8 cellular contexts compared by ENCODE assay signal in genomic region chr20:63864978-63865640, GRCh38. TPM values are rescaled to one million over a fixed set of nuclear protein-coding genes. Genes with fewer than 3 reads are reported as not detected.
A peak's percentile ranks its signal among the peaks of the same experiment; 100 is the strongest.
DNase-seq lines count a peak whose midpoint lies in the region; ATAC-seq lines count a peak whose summit lies in the region.

TSS of gene TPD52L2 (plus strand) at chr20:63865270. CDS start at chr20:63865366, 96 bp downstream.

- ATAC-seq in GM21367 (IDR thresholded peaks at IDR 0.05; ENCODE audit: unreplicated experiment) = peak; percentile 54
- ATAC-seq in activated CD8-positive, alpha-beta memory T cell treated with anti-CD3 and anti-CD28 coated beads, Interleukin-2, amount 10 ng/mL, durations not matched to agents 7 days and 5 days = peak; percentile 91

- peak within 1 kb of the TSS; percentile 30 to 97 for H3K14ac ChIP-seq in mesenchymal stem cell (ENCODE audit: low read length in 2 of 2)

- H3K27me3 ChIP-seq in NT2/D1 (ENCODE audit: insufficient read depth, insufficient read length) (no peaks in the 10 kb centered on the region), endocrine pancreas (ENCODE audit: control insufficient read depth, insufficient read depth, low read length) (no peaks in the 10 kb centered on the region), mesenchymal stem cell (ENCODE audit: control insufficient read depth in 1 of 2, insufficient read depth in 1 of 2, low read length in 2 of 2) (no peaks in the 10 kb centered on the region)

- H3K4ac ChIP-seq in mesenchymal stem cell (ENCODE audit: low read depth in 1 of 2, low read length in 2 of 2) = peak within 1 kb of the TSS; percentile 72 to 98

- peak within 1 kb of the TSS; percentile 90 for H3K27ac ChIP-seq in mesenchymal stem cell (ENCODE audit: low read length, poor library complexity, severe bottlenecking)

- peak within 1 kb of the TSS in 1 of 2 experiments; percentile 50 for H2BK12ac ChIP-seq in mesenchymal stem cell (ENCODE audit: low read length in 2 of 2)

- DNase-seq in COLO829 (ENCODE audit: low spot score) (peak; percentile 97), HUDEP-2 (lab: John Stamatoyannopoulos, UW; ENCODE audit: unreplicated experiment in 76 of 76) (peak in 75 of 76 experiments; percentile 25 to 99 (median 95)), NT2/D1 (ENCODE audit: low read depth, low spot score) (peak; percentile 99), mesenchymal stem cell (peak; percentile 98)
- DNase-seq in activated CD8-positive, alpha-beta memory T cell treated with anti-CD3 and anti-CD28 coated beads, Interleukin-2, amount 10 ng/mL, durations not matched to agents 7 days and 5 days = peak; percentile 99
- peak; percentile 94 for DNase-seq in stimulated activated CD8-positive, alpha-beta memory T cell treated with anti-CD3 and anti-CD28 coated beads, Interleukin-12 subunit alpha, Interleukin-12 subunit beta, amount 100 ng/mL, for 4 hours (ENCODE audit: low read depth)

- H4K91ac ChIP-seq in mesenchymal stem cell (ENCODE audit: low read length) = peak within 1 kb of the TSS; percentile 97

- peak within 1 kb of the TSS; percentile 89 for H2BK15ac ChIP-seq in mesenchymal stem cell (ENCODE audit: low read depth, poor library complexity, severe bottlenecking)

- H3K23ac ChIP-seq in mesenchymal stem cell (ENCODE audit: low read length in 2 of 2) = peak within 1 kb of the TSS in 1 of 2 experiments; percentile 85

- peak within 1 kb of the TSS; percentile 94 for H2BK120ac ChIP-seq in mesenchymal stem cell (ENCODE audit: low read depth, low read length)

- H2BK5ac ChIP-seq in mesenchymal stem cell (ENCODE audit: low read depth, low read length, poor library complexity, severe bottlenecking) = peak within 1 kb of the TSS; percentile 35

- H3K9me3 ChIP-seq in NT2/D1 (ENCODE audit: insufficient read depth, low read length) (no peaks in the 10 kb centered on the region), endocrine pancreas (ENCODE audit: control insufficient read depth, low read length) (no peaks in the 10 kb centered on the region), mesenchymal stem cell (ENCODE audit: control insufficient read depth, low read length) (no peaks in the 10 kb centered on the region)

- H3K27ac Mint-ChIP-seq in activated CD8-positive, alpha-beta memory T cell treated with anti-CD3 and anti-CD28 coated beads, Interleukin-2, amount 10 ng/mL, durations not matched to agents 7 days and 5 days = peak within 1 kb of the TSS; percentile 84

- WGBS in mesenchymal stem cell = under 1% methylated on average over 68 of the region's 68 CpGs

- peaks cover 39% of the 10 kb centered on the region for H3K79me1 ChIP-seq in mesenchymal stem cell (replicated peaks; ENCODE audit: low read length, poor library complexity, severe bottlenecking)

- peak within 1 kb of the TSS; percentile 46 for H2AK5ac ChIP-seq in mesenchymal stem cell (ENCODE audit: low read length, severe bottlenecking)

- peak within 1 kb of the TSS; percentile 82 for H3K4me3 Mint-ChIP-seq in activated CD8-positive, alpha-beta memory T cell treated with anti-CD3 and anti-CD28 coated beads, Interleukin-2, amount 10 ng/mL, durations not matched to agents 7 days and 5 days

- H3K4me1 Mint-ChIP-seq in activated CD8-positive, alpha-beta memory T cell treated with anti-CD3 and anti-CD28 coated beads, Interleukin-2, amount 10 ng/mL, durations not matched to agents 7 days and 5 days = peaks cover 24% of the 10 kb centered on the region

- peaks cover 67% of the 10 kb centered on the region for H3K36me3 ChIP-seq in NT2/D1 (ENCODE audit: insufficient read depth, insufficient read length, low read length)
- peaks cover 3% of the 10 kb centered on the region for H3K36me3 ChIP-seq in endocrine pancreas (ENCODE audit: control insufficient read depth, insufficient read depth, low read length)
- peaks cover 42 to 50% of the 10 kb centered on the region in 2 experiments for H3K36me3 ChIP-seq in mesenchymal stem cell (ENCODE audit: control insufficient read depth in 1 of 2, insufficient read depth in 2 of 2, low read depth in 1 of 2, low read length in 2 of 2)

- peak within 1 kb of the TSS; percentile 90 for H3K4me2 ChIP-seq in mesenchymal stem cell (ENCODE audit: low read length, poor library complexity, severe bottlenecking)

- no peaks in the 10 kb centered on the region for H3K9me3 Mint-ChIP-seq in activated CD8-positive, alpha-beta memory T cell treated with anti-CD3 and anti-CD28 coated beads, Interleukin-2, amount 10 ng/mL, durations not matched to agents 7 days and 5 days (ENCODE audit: low read depth)

- H4K8ac ChIP-seq in mesenchymal stem cell (ENCODE audit: low read length) = peak within 1 kb of the TSS; percentile 99

- H3K4me3 ChIP-seq in NT2/D1 (ENCODE audit: insufficient read length, low read depth) = peak within 1 kb of the TSS; percentile 100
- peak within 1 kb of the TSS; percentile 33 for H3K4me3 ChIP-seq in endocrine pancreas (ENCODE audit: control insufficient read depth, insufficient read depth, low read length)
- H3K4me3 ChIP-seq in mesenchymal stem cell (ENCODE audit: insufficient read depth in 1 of 2, low read depth in 1 of 2, low read length in 2 of 2) = peak within 1 kb of the TSS; percentile 90 to 94

- H3K4me1 ChIP-seq in NT2/D1 (ENCODE audit: insufficient read depth, insufficient read length) (peaks cover 19% of the 10 kb centered on the region), endocrine pancreas (ENCODE audit: control insufficient read depth, insufficient read depth, low read length) (no peaks in the 10 kb centered on the region), mesenchymal stem cell (ENCODE audit: control insufficient read depth, insufficient read depth, low read depth, low read length) (peaks cover 28% of the 10 kb centered on the region)

- H3K18ac ChIP-seq in mesenchymal stem cell (ENCODE audit: low read depth in 1 of 2, low read length in 2 of 2) = peak within 1 kb of the TSS; percentile 81 to 96

- H2AFZ ChIP-seq in mesenchymal stem cell (ENCODE audit: low read depth, low read length) = peak within 1 kb of the TSS; percentile 33

- peaks cover 12% of the 10 kb centered on the region for H3K36me3 Mint-ChIP-seq in activated CD8-positive, alpha-beta memory T cell treated with anti-CD3 and anti-CD28 coated beads, Interleukin-2, amount 10 ng/mL, durations not matched to agents 7 days and 5 days

- H3K9ac ChIP-seq in NT2/D1 (ENCODE audit: insufficient read length, low read depth) (peak within 1 kb of the TSS; percentile 98), endocrine pancreas (ENCODE audit: control insufficient read depth, insufficient read depth, low read length) (peak within 1 kb of the TSS; percentile 98), mesenchymal stem cell (ENCODE audit: low read length) (peak within 1 kb of the TSS; percentile 100)

- no peaks in the 10 kb centered on the region for H3K27me3 Mint-ChIP-seq in activated CD8-positive, alpha-beta memory T cell treated with anti-CD3 and anti-CD28 coated beads, Interleukin-2, amount 10 ng/mL, durations not matched to agents 7 days and 5 days

- CTCF ChIA-PET in activated CD8-positive, alpha-beta memory T cell treated with anti-CD3 and anti-CD28 coated beads, Interleukin-2, amount 10 ng/mL, durations not matched to agents 7 days and 5 days (lab: Charles Lee) = interaction anchor here (0.8 to 3.2 kb wide), 33 partner anchors 10 to 368 kb away, joined by 3 to 31 read pairs (median 4); partner anchors contain the start of genes ARFRP1, DNAJC5, FNDC11 and LIME1

RNA-seq across cellular contexts. Expression of gene TPD52L2, which starts in this region (rescaled TPM):
- 10 to 100 TPM; 33.5 to 46.2 TPM for total RNA-seq in activated CD8-positive, alpha-beta memory T cell treated with anti-CD3 and anti-CD28 coated beads, Interleukin-2, amount 10 ng/mL, durations not matched to agents 7 days and 5 days
- polyA plus RNA-seq in mesenchymal stem cell (2013, experiment 1 of 2) = 124 TPM
- 125 TPM for polyA plus RNA-seq in mesenchymal stem cell (2013, experiment 2 of 2)

Comparison
In these comparisons a context has a peak if more than half of its experiments do, and no peak if none do; other contexts are left out.
1. Peak in every context shown above with its lines: DNase-seq, ATAC-seq, H3K4me3 ChIP-seq and H3K27ac ChIP-seq.
2. H3K4me3 ChIP-seq: peak in every context shown above with its lines; median percentile 100 in NT2/D1; 92 in mesenchymal stem cell; 33 in endocrine pancreas.